ENCODE assay signal across 9 cellular contexts in genomic region chr12:122116707-122117535, GRCh38. TPM values are rescaled to one million over a fixed set of nuclear protein-coding genes. Genes with fewer than 3 reads are reported as not detected.
DNase-seq lines count a peak whose midpoint lies in the region; ATAC-seq, FAIRE-seq and TF ChIP-seq lines count a peak whose summit lies in the region.
"Had no signal": no experiment of that assay in that cellular context is flagged by ENCODE, and none has a peak within 500 bp of the region (broad histone marks: within the 10 kb centered on the region; RNA-seq: fewer than 3 reads in every experiment).

No MANE protein-coding gene starts in this region.

- no peak overlapping the region for H3K4me3 ChIP-seq in body of pancreas

- intact Hi-C loops in body of pancreas (cut with DNase I): no loop called here

- no peaks in the 10 kb centered on the region for H3K9me3 ChIP-seq in body of pancreas

- 38 to 42% methylated on average over 8 to 16 of the region's 16 CpGs for WGBS in body of pancreas, 2 donors

- H3K4me1 ChIP-seq in body of pancreas: peaks cover 58% of the 10 kb centered on the region

- no peak for TF ChIP-seq POLR2A in body of pancreas (IDR thresholded peaks at IDR 0.05)

- no peaks in the 10 kb centered on the region for H3K36me3 ChIP-seq in body of pancreas (replicated peaks in 1 of 2; ENCODE audit: insufficient read depth in 1 of 2, low read depth in 2 of 2)

- peak; percentile 68 for ATAC-seq in body of pancreas
- peak; percentile 88 for ATAC-seq in left lobe of liver
- ATAC-seq in HG03175 (IDR thresholded peaks at IDR 0.05; ENCODE audit: unreplicated experiment): no peak

- peak in 5 of 7 experiments; percentile 13 to 36 (median 26) for TF ChIP-seq CTCF in body of pancreas (IDR thresholded peaks at IDR 0.05)

- FAIRE-seq in urothelium cell line (lab: Jason Lieb, UNC): no peak

- H3K27ac ChIP-seq in body of pancreas (peak overlapping the region in 3 of 4 donors; percentile 48 to 60 (median 60)), substantia nigra (ENCODE audit: low read depth, low read length, poor library complexity, severe bottlenecking) (peak overlapping the region; percentile 93)

- H3K27me3 ChIP-seq in body of pancreas: no peaks in the 10 kb centered on the region

- DNase-seq in NCI-H2107 treated with DMSO at 0.1 percent for 48 hours (lab: John Stamatoyannopoulos, UW; ENCODE audit: unreplicated experiment) (peak; percentile 53), body of pancreas (peak; percentile 49 to 72 (median 66)), left lobe of liver (ENCODE audit: low spot score) (peak; percentile 88), substantia nigra (lab: John Stamatoyannopoulos, UW) (peak; percentile 43 to 96 (median 84)), NOMO-1 treated with DMSO at 0.1 percent for 48 hours (lab: John Stamatoyannopoulos, UW; ENCODE audit: unreplicated experiment) (no peak), urothelium cell line (ENCODE audit: low spot score) (no peak)
- DNase-seq: naive B cell had no signal

RNA-seq across cellular contexts. Expression of gene MLXIP, which starts 38.4 kb away (rescaled TPM):
- total RNA-seq in body of pancreas (10 to 100 TPM; 43.6 to 84.0 TPM), left lobe of liver (19.0 TPM)

RNA-seq across cellular contexts. Expression of gene IL31, which starts 57.1 kb away (rescaled TPM):
- total RNA-seq in body of pancreas (not detected), left lobe of liver (not detected)
- total RNA-seq: HT1080 had no signal

Comparison
In these comparisons a context has a peak if more than half of its experiments do, and no peak if none do; other contexts are left out.
1. DNase-seq: peak in NCI-H2107 treated with DMSO at 0.1 percent for 48 hours (single experiment), body of pancreas (4 of 4), left lobe of liver (single experiment) and substantia nigra (49 of 49); none in NOMO-1 treated with DMSO at 0.1 percent for 48 hours (single experiment) and urothelium cell line (single experiment).